Comparison of ENCODE assay signal across 1 cellular context in genomic region chr12:49741882-49742620, GRCh38.
A peak's percentile ranks its signal among the peaks of the same experiment; 100 is the strongest.
TF ChIP-seq lines count a peak whose summit lies in the region.

No MANE protein-coding gene starts in this region.

TF ChIP-seq in HepG2, 621 proteins besides CTCF, POLR2A, EP300 and RAD21 (continued from another document and continues in another):
- TF ChIP-seq ARID4A (CRISPR knock-in tag; IDR thresholded peaks at IDR 0.05; ENCODE audit: borderline replicate concordance): peak; percentile 13; the same call in 1 of the 2 replicates
- TF ChIP-seq SIX4 (CRISPR knock-in tag; IDR thresholded peaks at IDR 0.05): peak; percentile 91
- TF ChIP-seq EED (CRISPR knock-in tag; IDR thresholded peaks at IDR 0.05): no peak
- no peak for TF ChIP-seq ZBTB42 (CRISPR knock-in tag; IDR thresholded peaks at IDR 0.05)
- TF ChIP-seq SALL2 (CRISPR knock-in tag; IDR thresholded peaks at IDR 0.05): no peak
- TF ChIP-seq ZNF407 (CRISPR knock-in tag; IDR thresholded peaks at IDR 0.05; ENCODE audit: not compliant biosample characterization): no peak
- no peak for TF ChIP-seq ZNF101 (CRISPR knock-in tag; IDR thresholded peaks at IDR 0.05; ENCODE audit: borderline replicate concordance, low read depth)
- 0 out of 2 replicates have a peak, but pooled peaks have one; percentile 36 for TF ChIP-seq MED1 (CRISPR knock-in tag; IDR thresholded peaks at IDR 0.05)
- TF ChIP-seq HNF1B (CRISPR knock-in tag; IDR thresholded peaks at IDR 0.05): no peak; the same call in 1 of the 2 replicates
- peak; percentile 37; the same call in 1 of the 2 replicates for TF ChIP-seq PHF8 (CRISPR knock-in tag; IDR thresholded peaks at IDR 0.05)
- TF ChIP-seq PRDM15 (CRISPR knock-in tag; IDR thresholded peaks at IDR 0.05): no peak
- TF ChIP-seq ZBTB4 (CRISPR knock-in tag; IDR thresholded peaks at IDR 0.05; ENCODE audit: borderline replicate concordance): no peak
- TF ChIP-seq ZNF430 (CRISPR knock-in tag; IDR thresholded peaks at IDR 0.05): no peak
- no peak for TF ChIP-seq ZNF263 (CRISPR knock-in tag; IDR thresholded peaks at IDR 0.05)
- TF ChIP-seq NR2F6 (IDR thresholded peaks at IDR 0.05): no peak
- no peak; the same call in 1 of the 2 replicates for TF ChIP-seq NR2F6 (CRISPR knock-in tag; IDR thresholded peaks at IDR 0.05)
- TF ChIP-seq SOX5 (CRISPR knock-in tag; IDR thresholded peaks at IDR 0.05; ENCODE audit: borderline replicate concordance): peak; percentile 9; the same call in 1 of the 2 replicates
- no peak for TF ChIP-seq GPBP1L1 (CRISPR knock-in tag; IDR thresholded peaks at IDR 0.05)
- peak; percentile 82 for TF ChIP-seq PPARG (CRISPR knock-in tag; conservative IDR thresholded peaks at IDR 0.05)
- TF ChIP-seq MTA1 (CRISPR knock-in tag; IDR thresholded peaks at IDR 0.05; ENCODE audit: borderline replicate concordance): no peak
- TF ChIP-seq NR2F1 (CRISPR knock-in tag; IDR thresholded peaks at IDR 0.05): no peak; a peak in 1 of 4 replicates
- peak; percentile 52; the same call in 1 of the 2 replicates for TF ChIP-seq ZNF609 (CRISPR knock-in tag; IDR thresholded peaks at IDR 0.05; ENCODE audit: borderline replicate concordance)
- no peak for TF ChIP-seq TSC22D2 (CRISPR knock-in tag; IDR thresholded peaks at IDR 0.05; ENCODE audit: borderline replicate concordance)
